ENCODE assay signal across 1 cellular context in the genomic region with DNA sequence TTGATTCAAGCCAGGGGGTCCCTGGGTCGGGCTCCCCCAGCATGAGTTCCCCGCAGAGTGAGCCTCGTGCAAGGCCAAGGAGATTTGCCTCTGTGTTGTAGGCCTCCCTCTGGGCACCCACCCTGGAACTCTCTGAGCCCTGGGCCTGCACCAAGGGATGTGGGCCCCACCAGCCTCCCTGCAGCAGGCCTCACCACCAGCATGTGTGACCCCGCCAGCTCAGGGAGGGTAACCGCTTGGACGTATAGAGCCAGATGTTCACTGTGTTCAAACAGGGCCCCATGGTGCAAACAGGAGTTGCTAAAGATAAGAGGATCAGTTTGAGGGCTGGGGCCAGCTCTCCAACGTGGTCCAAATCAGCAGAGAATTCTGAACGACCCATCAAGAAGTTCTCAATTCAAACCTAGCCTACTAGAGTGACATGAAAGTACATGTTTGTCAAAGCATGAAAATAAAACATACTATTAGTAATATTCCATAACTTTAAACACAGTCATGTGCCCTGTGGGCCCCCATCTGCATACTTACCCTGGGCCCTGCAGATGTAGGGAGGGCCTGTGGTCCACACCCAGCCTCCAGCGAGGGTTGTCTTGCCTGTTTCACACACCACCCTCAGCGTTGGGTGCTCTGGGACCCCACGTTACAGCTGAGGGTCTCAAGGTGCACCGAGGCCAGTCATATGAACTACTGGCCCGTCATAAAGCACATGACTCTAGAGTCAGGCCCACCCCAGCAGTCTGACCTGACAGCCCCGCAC.
TF ChIP-seq lines count a peak whose summit lies in the region.

No MANE protein-coding gene starts in this region.

TF ChIP-seq in K562, 482 proteins besides CTCF, POLR2A, EP300 and RAD21 (continued from another document):
- TF ChIP-seq, protein P1, sequence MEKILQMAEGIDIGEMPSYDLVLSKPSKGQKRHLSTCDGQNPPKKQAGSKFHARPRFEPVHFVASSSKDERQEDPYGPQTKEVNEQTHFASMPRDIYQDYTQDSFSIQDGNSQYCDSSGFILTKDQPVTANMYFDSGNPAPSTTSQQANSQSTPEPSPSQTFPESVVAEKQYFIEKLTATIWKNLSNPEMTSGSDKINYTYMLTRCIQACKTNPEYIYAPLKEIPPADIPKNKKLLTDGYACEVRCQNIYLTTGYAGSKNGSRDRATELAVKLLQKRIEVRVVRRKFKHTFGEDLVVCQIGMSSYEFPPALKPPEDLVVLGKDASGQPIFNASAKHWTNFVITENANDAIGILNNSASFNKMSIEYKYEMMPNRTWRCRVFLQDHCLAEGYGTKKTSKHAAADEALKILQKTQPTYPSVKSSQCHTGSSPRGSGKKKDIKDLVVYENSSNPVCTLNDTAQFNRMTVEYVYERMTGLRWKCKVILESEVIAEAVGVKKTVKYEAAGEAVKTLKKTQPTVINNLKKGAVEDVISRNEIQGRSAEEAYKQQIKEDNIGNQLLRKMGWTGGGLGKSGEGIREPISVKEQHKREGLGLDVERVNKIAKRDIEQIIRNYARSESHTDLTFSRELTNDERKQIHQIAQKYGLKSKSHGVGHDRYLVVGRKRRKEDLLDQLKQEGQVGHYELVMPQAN (IDR thresholded peaks at IDR 0.05; ENCODE audit: borderline replicate concordance), result no peak
- TF ChIP-seq POLR2B (IDR thresholded peaks at IDR 0.05; ENCODE audit: low read depth, partially characterized antibody) (no peak), COPS2 (conservative IDR thresholded peaks at IDR 0.05) (no peak), NR1H2 (CRISPR knock-in tag; IDR thresholded peaks at IDR 0.05) (no peak), E2F3 (CRISPR knock-in tag; IDR thresholded peaks at IDR 0.05) (no peak), TCF3 (CRISPR knock-in tag; IDR thresholded peaks at IDR 0.05) (peak; percentile 93), ZFX (CRISPR knock-in tag; IDR thresholded peaks at IDR 0.05) (peak; percentile 69), RCOR1 (IDR thresholded peaks at IDR 0.05; ENCODE audit: borderline replicate concordance in 1 of 2, low read depth in 2 of 2, low read length in 2 of 2) (no peak), ZNF384 (IDR thresholded peaks at IDR 0.05; ENCODE audit: low read depth, low read length) (no peak), GTF2F1 (IDR thresholded peaks at IDR 0.05; ENCODE audit: low read depth, low read length) (no peak)
- TF ChIP-seq, protein P2, sequence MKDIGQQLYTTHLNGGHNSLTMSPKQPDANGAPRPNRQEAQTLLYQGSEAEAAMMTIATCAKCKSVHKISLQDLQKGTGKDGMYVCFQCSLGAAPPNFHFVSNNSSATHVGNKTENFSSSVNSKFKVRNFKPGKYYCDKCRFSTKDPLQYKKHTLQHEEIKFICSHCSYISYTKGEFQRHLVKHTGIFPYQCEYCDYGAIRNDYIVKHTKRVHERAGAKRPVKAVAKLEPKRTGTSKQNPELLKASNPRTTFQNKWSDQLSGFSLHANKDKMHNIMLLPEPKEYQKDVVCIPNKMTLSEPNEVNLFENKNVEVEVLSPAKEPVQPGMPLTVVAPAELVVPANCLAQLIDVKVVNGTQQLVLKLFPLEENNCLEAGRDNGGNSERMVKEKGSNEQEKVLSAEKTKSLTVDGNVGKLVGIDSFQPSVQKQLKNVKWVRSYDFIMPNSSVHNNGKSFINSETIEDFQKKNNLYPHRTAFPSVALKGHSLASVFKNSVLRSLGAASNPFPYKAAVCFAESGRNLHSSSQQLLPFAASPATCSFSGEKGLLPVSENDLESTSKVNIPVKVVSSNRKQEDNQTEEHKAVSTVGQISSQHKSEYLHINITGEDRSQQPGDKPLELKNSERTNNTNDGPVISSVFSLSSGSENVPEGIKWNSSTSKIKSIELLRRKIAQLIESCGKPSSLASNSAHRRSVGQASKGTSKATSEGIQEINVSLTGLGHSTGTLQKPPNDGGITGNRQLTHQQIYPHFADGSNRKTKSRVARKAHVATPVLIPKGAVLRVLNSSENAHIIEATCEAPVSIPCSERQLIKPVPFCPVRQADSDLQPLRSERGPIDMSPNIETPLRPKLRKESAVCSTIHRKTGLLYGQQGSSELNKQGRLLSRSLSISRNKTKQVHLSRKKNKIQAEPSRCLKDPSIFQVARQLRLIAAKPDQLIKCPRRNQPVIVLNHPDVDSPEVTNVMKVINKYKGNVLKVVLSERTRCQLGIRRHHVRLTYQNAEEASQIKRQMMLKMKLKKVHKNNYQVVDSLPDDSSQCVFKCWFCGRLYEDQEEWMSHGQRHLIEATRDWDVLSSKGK (CRISPR knock-in tag; IDR thresholded peaks at IDR 0.05), result no peak
- TF ChIP-seq, protein P3, sequence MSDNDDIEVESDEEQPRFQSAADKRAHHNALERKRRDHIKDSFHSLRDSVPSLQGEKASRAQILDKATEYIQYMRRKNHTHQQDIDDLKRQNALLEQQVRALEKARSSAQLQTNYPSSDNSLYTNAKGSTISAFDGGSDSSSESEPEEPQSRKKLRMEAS (CRISPR knock-in tag; IDR thresholded peaks at IDR 0.05), result peak; percentile 97
- TF ChIP-seq, protein P4, sequence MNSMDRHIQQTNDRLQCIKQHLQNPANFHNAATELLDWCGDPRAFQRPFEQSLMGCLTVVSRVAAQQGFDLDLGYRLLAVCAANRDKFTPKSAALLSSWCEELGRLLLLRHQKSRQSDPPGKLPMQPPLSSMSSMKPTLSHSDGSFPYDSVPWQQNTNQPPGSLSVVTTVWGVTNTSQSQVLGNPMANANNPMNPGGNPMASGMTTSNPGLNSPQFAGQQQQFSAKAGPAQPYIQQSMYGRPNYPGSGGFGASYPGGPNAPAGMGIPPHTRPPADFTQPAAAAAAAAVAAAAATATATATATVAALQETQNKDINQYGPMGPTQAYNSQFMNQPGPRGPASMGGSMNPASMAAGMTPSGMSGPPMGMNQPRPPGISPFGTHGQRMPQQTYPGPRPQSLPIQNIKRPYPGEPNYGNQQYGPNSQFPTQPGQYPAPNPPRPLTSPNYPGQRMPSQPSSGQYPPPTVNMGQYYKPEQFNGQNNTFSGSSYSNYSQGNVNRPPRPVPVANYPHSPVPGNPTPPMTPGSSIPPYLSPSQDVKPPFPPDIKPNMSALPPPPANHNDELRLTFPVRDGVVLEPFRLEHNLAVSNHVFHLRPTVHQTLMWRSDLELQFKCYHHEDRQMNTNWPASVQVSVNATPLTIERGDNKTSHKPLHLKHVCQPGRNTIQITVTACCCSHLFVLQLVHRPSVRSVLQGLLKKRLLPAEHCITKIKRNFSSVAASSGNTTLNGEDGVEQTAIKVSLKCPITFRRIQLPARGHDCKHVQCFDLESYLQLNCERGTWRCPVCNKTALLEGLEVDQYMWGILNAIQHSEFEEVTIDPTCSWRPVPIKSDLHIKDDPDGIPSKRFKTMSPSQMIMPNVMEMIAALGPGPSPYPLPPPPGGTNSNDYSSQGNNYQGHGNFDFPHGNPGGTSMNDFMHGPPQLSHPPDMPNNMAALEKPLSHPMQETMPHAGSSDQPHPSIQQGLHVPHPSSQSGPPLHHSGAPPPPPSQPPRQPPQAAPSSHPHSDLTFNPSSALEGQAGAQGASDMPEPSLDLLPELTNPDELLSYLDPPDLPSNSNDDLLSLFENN (IDR thresholded peaks at IDR 0.05; ENCODE audit: low read depth in 2 of 2, low read length in 2 of 2), result peak in 1 of 2 experiments; percentile 62; a peak in 1 of 4 replicates
- TF ChIP-seq, protein P5, sequence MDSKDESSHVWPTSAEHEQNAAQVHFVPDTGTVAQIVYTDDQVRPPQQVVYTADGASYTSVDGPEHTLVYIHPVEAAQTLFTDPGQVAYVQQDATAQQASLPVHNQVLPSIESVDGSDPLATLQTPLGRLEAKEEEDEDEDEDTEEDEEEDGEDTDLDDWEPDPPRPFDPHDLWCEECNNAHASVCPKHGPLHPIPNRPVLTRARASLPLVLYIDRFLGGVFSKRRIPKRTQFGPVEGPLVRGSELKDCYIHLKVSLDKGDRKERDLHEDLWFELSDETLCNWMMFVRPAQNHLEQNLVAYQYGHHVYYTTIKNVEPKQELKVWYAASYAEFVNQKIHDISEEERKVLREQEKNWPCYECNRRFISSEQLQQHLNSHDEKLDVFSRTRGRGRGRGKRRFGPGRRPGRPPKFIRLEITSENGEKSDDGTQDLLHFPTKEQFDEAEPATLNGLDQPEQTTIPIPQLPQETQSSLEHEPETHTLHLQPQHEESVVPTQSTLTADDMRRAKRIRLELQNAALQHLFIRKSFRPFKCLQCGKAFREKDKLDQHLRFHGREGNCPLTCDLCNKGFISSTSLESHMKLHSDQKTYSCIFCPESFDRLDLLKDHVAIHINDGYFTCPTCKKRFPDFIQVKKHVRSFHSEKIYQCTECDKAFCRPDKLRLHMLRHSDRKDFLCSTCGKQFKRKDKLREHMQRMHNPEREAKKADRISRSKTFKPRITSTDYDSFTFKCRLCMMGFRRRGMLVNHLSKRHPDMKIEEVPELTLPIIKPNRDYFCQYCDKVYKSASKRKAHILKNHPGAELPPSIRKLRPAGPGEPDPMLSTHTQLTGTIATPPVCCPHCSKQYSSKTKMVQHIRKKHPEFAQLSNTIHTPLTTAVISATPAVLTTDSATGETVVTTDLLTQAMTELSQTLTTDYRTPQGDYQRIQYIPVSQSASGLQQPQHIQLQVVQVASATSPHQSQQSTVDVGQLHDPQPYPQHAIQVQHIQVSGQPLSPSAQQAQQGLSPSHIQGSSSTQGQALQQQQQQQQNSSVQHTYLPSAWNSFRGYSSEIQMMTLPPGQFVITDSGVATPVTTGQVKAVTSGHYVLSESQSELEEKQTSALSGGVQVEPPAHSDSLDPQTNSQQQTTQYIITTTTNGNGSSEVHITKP (IDR thresholded peaks at IDR 0.05; ENCODE audit: partially characterized antibody), result peak; percentile 19
- TF ChIP-seq, protein P6, sequence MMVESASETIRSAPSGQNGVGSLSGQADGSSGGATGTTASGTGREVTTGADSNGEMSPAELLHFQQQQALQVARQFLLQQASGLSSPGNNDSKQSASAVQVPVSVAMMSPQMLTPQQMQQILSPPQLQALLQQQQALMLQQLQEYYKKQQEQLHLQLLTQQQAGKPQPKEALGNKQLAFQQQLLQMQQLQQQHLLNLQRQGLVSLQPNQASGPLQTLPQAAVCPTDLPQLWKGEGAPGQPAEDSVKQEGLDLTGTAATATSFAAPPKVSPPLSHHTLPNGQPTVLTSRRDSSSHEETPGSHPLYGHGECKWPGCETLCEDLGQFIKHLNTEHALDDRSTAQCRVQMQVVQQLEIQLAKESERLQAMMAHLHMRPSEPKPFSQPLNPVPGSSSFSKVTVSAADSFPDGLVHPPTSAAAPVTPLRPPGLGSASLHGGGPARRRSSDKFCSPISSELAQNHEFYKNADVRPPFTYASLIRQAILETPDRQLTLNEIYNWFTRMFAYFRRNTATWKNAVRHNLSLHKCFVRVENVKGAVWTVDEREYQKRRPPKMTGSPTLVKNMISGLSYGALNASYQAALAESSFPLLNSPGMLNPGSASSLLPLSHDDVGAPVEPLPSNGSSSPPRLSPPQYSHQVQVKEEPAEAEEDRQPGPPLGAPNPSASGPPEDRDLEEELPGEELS (CRISPR knock-in tag; IDR thresholded peaks at IDR 0.05; ENCODE audit: borderline replicate concordance), result peak; percentile 79; the same call in 1 of the 2 replicates
- TF ChIP-seq, protein P7, sequence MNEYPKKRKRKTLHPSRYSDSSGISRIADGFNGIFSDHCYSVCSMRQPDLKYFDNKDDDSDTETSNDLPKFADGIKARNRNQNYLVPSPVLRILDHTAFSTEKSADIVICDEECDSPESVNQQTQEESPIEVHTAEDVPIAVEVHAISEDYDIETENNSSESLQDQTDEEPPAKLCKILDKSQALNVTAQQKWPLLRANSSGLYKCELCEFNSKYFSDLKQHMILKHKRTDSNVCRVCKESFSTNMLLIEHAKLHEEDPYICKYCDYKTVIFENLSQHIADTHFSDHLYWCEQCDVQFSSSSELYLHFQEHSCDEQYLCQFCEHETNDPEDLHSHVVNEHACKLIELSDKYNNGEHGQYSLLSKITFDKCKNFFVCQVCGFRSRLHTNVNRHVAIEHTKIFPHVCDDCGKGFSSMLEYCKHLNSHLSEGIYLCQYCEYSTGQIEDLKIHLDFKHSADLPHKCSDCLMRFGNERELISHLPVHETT (CRISPR knock-in tag; conservative IDR thresholded peaks at IDR 0.05 in 1 of 2, IDR thresholded peaks at IDR 0.05 in 1 of 2), result peak in 1 of 2 experiments; percentile 68; a peak in 2 of 4 replicates
